Comparison of ENCODE assay signal across 23 cellular contexts in the genomic region with DNA sequence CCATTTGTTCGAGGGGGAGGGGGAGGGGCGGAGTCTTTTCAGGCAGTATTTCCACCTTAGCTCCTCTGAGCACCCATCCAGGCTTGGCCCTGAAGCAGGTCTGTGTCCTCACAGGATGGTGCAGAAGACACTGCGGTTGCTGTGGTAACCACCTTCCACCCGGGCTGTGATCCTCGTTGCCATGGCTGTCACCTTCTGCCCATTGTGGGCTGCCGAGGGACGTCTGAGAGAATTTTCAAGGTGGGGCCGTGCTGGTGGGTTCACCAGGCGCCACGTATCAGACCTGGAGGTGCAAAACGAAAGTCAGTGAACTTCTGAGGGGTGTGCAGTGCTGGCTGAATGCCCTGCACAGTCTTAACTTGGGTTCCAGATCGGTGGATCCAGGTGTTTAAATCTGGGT. TPM values are rescaled to one million over a fixed set of nuclear protein-coding genes. Genes with fewer than 3 reads are reported as not detected.
DNase-seq lines count a peak whose midpoint lies in the region; ATAC-seq, FAIRE-seq and TF ChIP-seq lines count a peak whose summit lies in the region.
"Had no signal": no experiment of that assay in that cellular context is flagged by ENCODE, and none has a peak within 500 bp of the region (broad histone marks: within the 10 kb centered on the region; RNA-seq: fewer than 3 reads in every experiment).

No MANE protein-coding gene starts in this region.

- no peaks in the 10 kb centered on the region for H3K9me3 Mint-ChIP-seq in activated CD4-positive, alpha-beta T cell treated with anti-CD3 and anti-CD28 coated beads for 36 hours (ENCODE audit: low read depth)
- no peaks in the 10 kb centered on the region for H3K9me3 Mint-ChIP-seq in chondrocyte (ENCODE audit: low read depth)

- H3K4me1 ChIP-seq in Panc1 (ENCODE audit: control insufficient read depth, insufficient read depth, low read length) (no peaks in the 10 kb centered on the region), small intestine (ENCODE audit: control insufficient read depth in 2 of 2, insufficient read depth in 1 of 2, low read depth in 1 of 2, low read length in 1 of 2) (no peaks in the 10 kb centered on the region)
- H3K4me1 ChIP-seq: tibial nerve had no signal

- no peak overlapping the region for H3K4me3 Mint-ChIP-seq in activated CD4-positive, alpha-beta T cell treated with anti-CD3 and anti-CD28 coated beads for 36 hours
- no peak overlapping the region for H3K4me3 Mint-ChIP-seq in chondrocyte (ENCODE audit: unreplicated experiment)

- TF ChIP-seq CTCF in Panc1 (IDR thresholded peaks at IDR 0.05) (no peak), chondrocyte (IDR thresholded peaks at IDR 0.05) (no peak)

- H3K9me3 ChIP-seq in Panc1 (ENCODE audit: control insufficient read depth, insufficient read depth, low read depth, low read length), result no peaks in the 10 kb centered on the region
- no peaks in the 10 kb centered on the region for H3K9me3 ChIP-seq in small intestine (ENCODE audit: control insufficient read depth, low read depth)
- H3K9me3 ChIP-seq: tibial nerve had no signal

- no peaks in the 10 kb centered on the region for H3K27me3 Mint-ChIP-seq in activated CD4-positive, alpha-beta T cell treated with anti-CD3 and anti-CD28 coated beads for 36 hours
- H3K27me3 Mint-ChIP-seq in chondrocyte (ENCODE audit: low read depth), result no peaks in the 10 kb centered on the region

- H3K36me3 ChIP-seq in Panc1 (ENCODE audit: control insufficient read depth, insufficient read depth, low read length) (no peaks in the 10 kb centered on the region), small intestine (ENCODE audit: control insufficient read depth in 2 of 2, insufficient read depth in 2 of 2, low read length in 2 of 2) (peaks cover 0 to 2% of the 10 kb centered on the region in 2 donors)

- H3K4me3 ChIP-seq in Panc1 (ENCODE audit: low read depth in 2 of 2, low read length in 2 of 2) (no peak overlapping the region), small intestine (ENCODE audit: low read depth in 1 of 2, low read length in 2 of 2) (no peak overlapping the region)
- H3K4me3 ChIP-seq: tibial nerve had no signal

- POLR2A ChIA-PET in activated CD4-positive, alpha-beta T cell treated with anti-CD3 and anti-CD28 coated beads for 36 hours (lab: Charles Lee), result no interaction called here
- POLR2A ChIA-PET in Panc1 (lab: Charles Lee), result interaction anchor here (1.0 kb wide), 1 partner anchor 25 kb away, joined by 3 read pairs; no protein-coding TSS in a partner anchor

- no peaks in the 10 kb centered on the region for H3K4me1 Mint-ChIP-seq in activated CD4-positive, alpha-beta T cell treated with anti-CD3 and anti-CD28 coated beads for 36 hours
- H3K4me1 Mint-ChIP-seq in chondrocyte (ENCODE audit: low read depth), result no peaks in the 10 kb centered on the region

- H3K27me3 ChIP-seq in Panc1 (ENCODE audit: control insufficient read depth, insufficient read depth, low read length), result no peaks in the 10 kb centered on the region
- H3K27me3 ChIP-seq in small intestine (ENCODE audit: control insufficient read depth in 2 of 2, insufficient read depth in 2 of 2, low read length in 2 of 2), result no peaks in the 10 kb centered on the region
- H3K27me3 ChIP-seq: tibial nerve had no signal

- BruUV-seq in Panc1 (replicated peaks; lab: Mats Ljungman, UMichigan), result TSS peak; percentile 23

- in situ Hi-C loops in Panc1 (cut with HindIII; ENCODE audit: low pct_unique_long_range_greater_than_20kb, low sequenced_read_pairs), result no loop called here

- H3K27ac Mint-ChIP-seq in activated CD4-positive, alpha-beta T cell treated with anti-CD3 and anti-CD28 coated beads for 36 hours, result peak overlapping the region; percentile 39
- no peak overlapping the region for H3K27ac Mint-ChIP-seq in chondrocyte (ENCODE audit: unreplicated experiment)

- DNase-seq in activated CD4-positive, alpha-beta T cell treated with anti-CD3 and anti-CD28 coated beads for 36 hours, result no peak
- DNase-seq in activated CD4-positive, alpha-beta T cell treated with anti-CD3 and anti-CD28 coated beads for 4 hours, result no peak
- DNase-seq in Panc1 (ENCODE audit: low read depth, low spot score) (no peak), chondrocyte (ENCODE audit: low spot score) (peak; percentile 37), posterior vena cava (ENCODE audit: low spot score) (peak; percentile 41), small intestine (no peak)
- DNase-seq: activated naive CD4-positive, alpha-beta T cell; activated T-cell treated with anti-CD3 and anti-CD28 coated beads for 4 hours; central memory CD4-positive, alpha-beta T cell; dermis blood vessel endothelial cell; DMS79; GOT3; mesenchymal stem cell; NCI-H146; NCI-H2171; NCI-H510A; SHP77; T-helper 9 cell; WERI-Rb-1 had no signal

- no peak for FAIRE-seq in small intestine (lab: Jason Lieb, UNC)

- no peak for ATAC-seq in activated CD4-positive, alpha-beta T cell treated with anti-CD3 and anti-CD28 coated beads for 36 hours
- ATAC-seq in Panc1 (no peak), GM18519 (IDR thresholded peaks at IDR 0.05; ENCODE audit: low FRiP score, unreplicated experiment) (no peak), GM19455 (IDR thresholded peaks at IDR 0.05; ENCODE audit: unreplicated experiment) (no peak)
- ATAC-seq: left lobe of liver had no signal

- intact Hi-C loops in activated CD4-positive, alpha-beta T cell treated with anti-CD3 and anti-CD28 coated beads for 36 hours (cut with DNase I, micrococcal nuclease), result no loop called here
- intact Hi-C loops in Panc1 (cut with micrococcal nuclease; ENCODE audit: unreplicated experiment), result no loop called here
- intact Hi-C loops in posterior vena cava (cut with DNase I), result no loop called here

- 71 to 87% (median 73%) methylated on average over 12 of the region's 12 CpGs for WGBS in small intestine, 3 donors

- peaks cover 2% of the 10 kb centered on the region for H3K36me3 Mint-ChIP-seq in activated CD4-positive, alpha-beta T cell treated with anti-CD3 and anti-CD28 coated beads for 36 hours (ENCODE audit: low read depth)
- H3K36me3 Mint-ChIP-seq in chondrocyte (ENCODE audit: low read depth), result peaks cover 17% of the 10 kb centered on the region

- H3K27ac ChIP-seq in Panc1 (ENCODE audit: low read length) (no peak overlapping the region), small intestine (ENCODE audit: low read depth in 1 of 2, low read length in 1 of 2) (no peak overlapping the region)
- H3K27ac ChIP-seq: tibial nerve, WERI-Rb-1 had no signal

- CTCF ChIA-PET in activated CD4-positive, alpha-beta T cell treated with anti-CD3 and anti-CD28 coated beads for 36 hours (lab: Charles Lee), result interaction anchor here (0.7 to 1.1 kb wide), 3 partner anchors 12 to 69 kb away, joined by 3 to 4 read pairs (median 3); no protein-coding TSS in a partner anchor
- CTCF ChIA-PET in Panc1 (lab: Charles Lee), result interaction anchor here (0.7 kb wide), 1 partner anchor 64 kb away, joined by 3 read pairs; no protein-coding TSS in a partner anchor

RNA-seq across cellular contexts. Expression of a gene that starts 26.7 kb away (rescaled TPM):
- total RNA-seq in activated CD4-positive, alpha-beta T cell treated with anti-CD3 and anti-CD28 coated beads for 36 hours, result 10 to 100 TPM; 67.5 to 69.2 TPM
- total RNA-seq in Panc1 (2021; ENCODE audit: unreplicated experiment), result 93.8 TPM
- 56.8 TPM for polyA plus RNA-seq in Panc1 (2012; ENCODE audit: insufficient read length)
- 12.7 to 13.9 TPM (median 13.7 TPM) in 3 replicates for total RNA-seq in chondrocyte
- total RNA-seq in posterior vena cava, result 10 to 100 TPM; 16.9 to 18.5 TPM
- polyA plus RNA-seq in small intestine, result 10 to 100 TPM in 1 of 3 donors, 1 to 10 TPM in 2; 2.2 to 20.3 (median 7.3) TPM

RNA-seq across cellular contexts. Expression of a gene that starts 47.2 kb away (rescaled TPM):
- 1 to 10 TPM; 8.0 to 9.1 TPM for total RNA-seq in activated CD4-positive, alpha-beta T cell treated with anti-CD3 and anti-CD28 coated beads for 36 hours
- 30.6 TPM for total RNA-seq in Panc1 (2021; ENCODE audit: unreplicated experiment)
- 17.1 TPM for polyA plus RNA-seq in Panc1 (2012; ENCODE audit: insufficient read length)
- 14.1 to 15.3 TPM (median 14.5 TPM) in 3 replicates for total RNA-seq in chondrocyte
- total RNA-seq in posterior vena cava, result 1 to 10 TPM; 6.9 to 7.4 TPM
- 1 to 10 TPM; 5.8 to 7.6 (median 6.2) TPM for polyA plus RNA-seq in small intestine

Comparison
In these comparisons a context has a peak if more than half of its experiments do, and no peak if none do; other contexts are left out.
1. DNase-seq: peak in chondrocyte (single experiment) and posterior vena cava (single experiment); none in activated CD4-positive, alpha-beta T cell treated with anti-CD3 and anti-CD28 coated beads for 36 hours (single experiment), activated CD4-positive, alpha-beta T cell treated with anti-CD3 and anti-CD28 coated beads for 4 hours (0 of 2), Panc1 (single experiment) and small intestine (single experiment).